Comparison of ENCODE assay signal across 8 cellular contexts in genomic region chr21:32770514-32771133, GRCh38. TPM values are rescaled to one million over a fixed set of nuclear protein-coding genes. Genes with fewer than 3 reads are reported as not detected.
DNase-seq lines count a peak whose midpoint lies in the region; ATAC-seq and TF ChIP-seq lines count a peak whose summit lies in the region.

No MANE protein-coding gene starts in this region.

- peak overlapping the region; percentile 94 for H3K9ac ChIP-seq in PC-3 (ENCODE audit: low read length)

- peaks cover 31% of the 10 kb centered on the region for H3K36me3 Mint-ChIP-seq in CD4-positive, CD25-positive, alpha-beta regulatory T cell
- H3K36me3 Mint-ChIP-seq in dendritic cell treated with granulocyte-macrophage colony-stimulating factor and Interleukin-4, amounts not matched to agents 40 ng/mL and 50 ng/mL, for 4 days (ENCODE audit: low read depth) = peaks cover 47% of the 10 kb centered on the region

- H3K79me2 ChIP-seq in PC-3 (ENCODE audit: low read length) = peaks cover 59% of the 10 kb centered on the region

- no peaks in the 10 kb centered on the region for H3K9me2 ChIP-seq in PC-3 (replicated peaks; ENCODE audit: low read length)

- CTCF ChIA-PET in PC-3 (lab: Charles Lee) = interaction anchor here (0.7 kb wide), 1 partner anchor 56 kb away, joined by 3 read pairs; no protein-coding TSS in a partner anchor

- H3K4me2 ChIP-seq in PC-3 (ENCODE audit: low read length) = peak overlapping the region; percentile 94

- H3K27ac ChIP-seq in CD4-positive, CD25-positive, alpha-beta regulatory T cell (ENCODE audit: insufficient read depth, low read length, poor library complexity, severe bottlenecking) = peak overlapping the region; percentile 83
- H3K27ac ChIP-seq in PC-3 (ENCODE audit: low read length) (peak overlapping the region; percentile 67; the same call in 1 of the 2 replicates), aorta (ENCODE audit: low read depth in 1 of 2, low read length in 2 of 2) (peak overlapping the region in 1 of 2 donors; percentile 4)

- H3K27me3 Mint-ChIP-seq in CD4-positive, CD25-positive, alpha-beta regulatory T cell = peaks cover 6% of the 10 kb centered on the region
- no peaks in the 10 kb centered on the region for H3K27me3 Mint-ChIP-seq in dendritic cell treated with granulocyte-macrophage colony-stimulating factor and Interleukin-4, amounts not matched to agents 40 ng/mL and 50 ng/mL, for 4 days

- POLR2A ChIA-PET in PC-3 (lab: Charles Lee; ENCODE audit: unreplicated experiment) = interaction anchor here (0.8 kb wide), 1 partner anchor 367 kb away, joined by 7 read pairs; no protein-coding TSS in a partner anchor

- no peak for TF ChIP-seq CTCF in PC-3 (conservative IDR thresholded peaks at IDR 0.05; ENCODE audit: low read depth, low read length)

- H3K27me3 ChIP-seq in CD4-positive, CD25-positive, alpha-beta regulatory T cell (ENCODE audit: control insufficient read depth, insufficient read depth, low read length) = no peaks in the 10 kb centered on the region
- H3K27me3 ChIP-seq in PC-3 (ENCODE audit: low read length) = no peaks in the 10 kb centered on the region
- no peaks in the 10 kb centered on the region for H3K27me3 ChIP-seq in aorta (ENCODE audit: control insufficient read depth in 1 of 2, insufficient read depth in 2 of 2, low read length in 1 of 2)

- H3K27ac Mint-ChIP-seq in CD4-positive, CD25-positive, alpha-beta regulatory T cell = peak overlapping the region; percentile 10 to 93 (median 89)
- peak overlapping the region; percentile 91 for H3K27ac Mint-ChIP-seq in dendritic cell treated with granulocyte-macrophage colony-stimulating factor and Interleukin-4, amounts not matched to agents 40 ng/mL and 50 ng/mL, for 4 days

- H3K4me3 Mint-ChIP-seq in CD4-positive, CD25-positive, alpha-beta regulatory T cell = peak overlapping the region; percentile 88 to 96 (median 94)
- H3K4me3 Mint-ChIP-seq in dendritic cell treated with granulocyte-macrophage colony-stimulating factor and Interleukin-4, amounts not matched to agents 40 ng/mL and 50 ng/mL, for 4 days = peak overlapping the region; percentile 85

- intact Hi-C loops in PC-3 (cut with micrococcal nuclease) (loop anchor here (10.0 kb wide), 1 partner anchor 356 kb away; the partner anchor contains the start of gene EVA1C), aorta (cut with DNase I) (loop anchor here in 1 of 2 donors (5.0 kb wide), 1 partner anchor 52 kb away; no protein-coding TSS in a partner anchor)
- intact Hi-C loops in dendritic cell treated with granulocyte-macrophage colony-stimulating factor and Interleukin-4, amounts not matched to agents 40 ng/mL and 50 ng/mL, for 4 days (cut with micrococcal nuclease) = loop anchor here (2.0 to 5.0 kb wide), 2 partner anchors 42 to 57 kb away; partner anchors contain the start of gene SYNJ1

- DNase-seq in CD4-positive, CD25-positive, alpha-beta regulatory T cell = peak in 2 of 3 donors; percentile 2 to 4
- DNase-seq in PC-3 (peak; percentile 5), midbrain (lab: John Stamatoyannopoulos, UW) (peak; percentile 22), aorta (no peak), T-helper 9 cell (no peak)

- WGBS in aorta, 2 donors = 4% methylated on average over 14 of the region's 14 CpGs

- H3K4me1 ChIP-seq in CD4-positive, CD25-positive, alpha-beta regulatory T cell (ENCODE audit: control insufficient read depth, insufficient read depth, low read length, poor library complexity, severe bottlenecking) = peaks cover 41% of the 10 kb centered on the region
- H3K4me1 ChIP-seq in PC-3 (ENCODE audit: insufficient read depth, low read length) = peaks cover 26% of the 10 kb centered on the region
- H3K4me1 ChIP-seq in aorta (ENCODE audit: control insufficient read depth in 1 of 2, insufficient read depth in 2 of 2, low read length in 2 of 2) = no peaks in the 10 kb centered on the region

- peak overlapping the region; percentile 42; the same call in 1 of the 2 replicates for H2AFZ ChIP-seq in PC-3 (ENCODE audit: low read length)

- peaks cover 17% of the 10 kb centered on the region for H3K36me3 ChIP-seq in CD4-positive, CD25-positive, alpha-beta regulatory T cell (ENCODE audit: control insufficient read depth, insufficient read depth, low read length)
- H3K36me3 ChIP-seq in PC-3 (ENCODE audit: low read depth, low read length) = peaks cover 32% of the 10 kb centered on the region
- H3K36me3 ChIP-seq in aorta (ENCODE audit: control insufficient read depth in 1 of 2, insufficient read depth in 2 of 2, low read length in 1 of 2) = no peaks in the 10 kb centered on the region

- no peaks in the 10 kb centered on the region for H3F3A ChIP-seq in PC-3 (ENCODE audit: low read length, unreplicated experiment)

- no peak for ATAC-seq in CD4-positive, CD25-positive, alpha-beta regulatory T cell (ENCODE audit: low read depth in 2 of 2)
- ATAC-seq in GM21825 (IDR thresholded peaks at IDR 0.05; ENCODE audit: unreplicated experiment) (peak; percentile 5), PC-3 (peak; percentile 1; the same call in 1 of the 2 replicates), aorta (ENCODE audit: low FRiP score) (no peak), GM18520 (IDR thresholded peaks at IDR 0.05; ENCODE audit: unreplicated experiment) (no peak)

- H3K9me3 Mint-ChIP-seq in CD4-positive, CD25-positive, alpha-beta regulatory T cell = peaks cover 0 to 4% (median 0%) of the 10 kb centered on the region in 7 donors
- H3K9me3 Mint-ChIP-seq in dendritic cell treated with granulocyte-macrophage colony-stimulating factor and Interleukin-4, amounts not matched to agents 40 ng/mL and 50 ng/mL, for 4 days = no peaks in the 10 kb centered on the region

- H4K20me1 ChIP-seq in PC-3 (ENCODE audit: low read length) = peaks cover 52% of the 10 kb centered on the region

- H3K4me1 Mint-ChIP-seq in CD4-positive, CD25-positive, alpha-beta regulatory T cell = peaks cover 36 to 71% (median 59%) of the 10 kb centered on the region in 4 donors
- peaks cover 39% of the 10 kb centered on the region for H3K4me1 Mint-ChIP-seq in dendritic cell treated with granulocyte-macrophage colony-stimulating factor and Interleukin-4, amounts not matched to agents 40 ng/mL and 50 ng/mL, for 4 days (ENCODE audit: low read depth)

- peak overlapping the region; percentile 91 for H3K4me3 ChIP-seq in CD4-positive, CD25-positive, alpha-beta regulatory T cell (ENCODE audit: low read depth, low read length)
- H3K4me3 ChIP-seq in PC-3 (ENCODE audit: low read length) (peak overlapping the region; percentile 93), aorta (ENCODE audit: low read length in 2 of 2) (peak overlapping the region; percentile 52 to 99)

- BruUV-seq in PC-3 (replicated peaks; lab: Mats Ljungman, UMichigan) = TSS peak; percentile 41

- H3K9me3 ChIP-seq in CD4-positive, CD25-positive, alpha-beta regulatory T cell (ENCODE audit: control insufficient read depth in 2 of 2, low read length in 2 of 2) = no peaks in the 10 kb centered on the region
- H3K9me3 ChIP-seq in PC-3 (ENCODE audit: low read length) = no peaks in the 10 kb centered on the region
- H3K9me3 ChIP-seq in aorta (ENCODE audit: control insufficient read depth, low read length) = no peaks in the 10 kb centered on the region

RNA-seq across cellular contexts. Expression of gene PAXBP1, which starts 0.9 kb away (rescaled TPM):
- 59.7 TPM for total RNA-seq in CD4-positive, CD25-positive, alpha-beta regulatory T cell
- polyA plus RNA-seq in CD4-positive, CD25-positive, alpha-beta regulatory T cell = 10 to 100 TPM in 2 of 4 donors, 1 to 10 TPM in 2; 6.1 to 11.2 (median 9.2) TPM
- total RNA-seq in PC-3 (2014; rRNA removed) (41.7 and 45.1 TPM in 2 replicates), aorta (10 to 100 TPM; 31.7 to 47.0 TPM)
- polyA plus RNA-seq in aorta = 10 to 100 TPM in 1 of 2 donors, 1 to 10 TPM in 1; 5.1 to 18.4 TPM

RNA-seq across cellular contexts. Expression of gene SYNJ1, which starts 42.8 kb away (rescaled TPM):
- 25.6 TPM for total RNA-seq in CD4-positive, CD25-positive, alpha-beta regulatory T cell
- polyA plus RNA-seq in CD4-positive, CD25-positive, alpha-beta regulatory T cell = 1 to 10 TPM; 4.4 to 6.4 (median 6.2) TPM
- total RNA-seq in PC-3 (2014; rRNA removed) (7.0 and 16.2 TPM in 2 replicates), aorta (10 to 100 TPM; 14.3 to 27.4 TPM)
- 10 to 100 TPM in 1 of 2 donors, 1 to 10 TPM in 1; 8.0 to 13.3 TPM for polyA plus RNA-seq in aorta

Comparison
In these comparisons a context has a peak if more than half of its experiments do, and no peak if none do; other contexts are left out.
1. ATAC-seq: peak in GM21825 (single experiment) and PC-3 (single experiment); none in CD4-positive, CD25-positive, alpha-beta regulatory T cell (0 of 2), aorta (single experiment) and GM18520 (single experiment).
2. DNase-seq: peak in CD4-positive, CD25-positive, alpha-beta regulatory T cell (2 of 3), PC-3 (single experiment) and midbrain (single experiment); none in aorta (0 of 2) and T-helper 9 cell (single experiment).
3. Peak in every context shown above with its lines, with median percentiles within 50 percentile points of each other: H3K4me3 ChIP-seq.